1 cellular context compared by ENCODE assay signal in the genomic region with DNA sequence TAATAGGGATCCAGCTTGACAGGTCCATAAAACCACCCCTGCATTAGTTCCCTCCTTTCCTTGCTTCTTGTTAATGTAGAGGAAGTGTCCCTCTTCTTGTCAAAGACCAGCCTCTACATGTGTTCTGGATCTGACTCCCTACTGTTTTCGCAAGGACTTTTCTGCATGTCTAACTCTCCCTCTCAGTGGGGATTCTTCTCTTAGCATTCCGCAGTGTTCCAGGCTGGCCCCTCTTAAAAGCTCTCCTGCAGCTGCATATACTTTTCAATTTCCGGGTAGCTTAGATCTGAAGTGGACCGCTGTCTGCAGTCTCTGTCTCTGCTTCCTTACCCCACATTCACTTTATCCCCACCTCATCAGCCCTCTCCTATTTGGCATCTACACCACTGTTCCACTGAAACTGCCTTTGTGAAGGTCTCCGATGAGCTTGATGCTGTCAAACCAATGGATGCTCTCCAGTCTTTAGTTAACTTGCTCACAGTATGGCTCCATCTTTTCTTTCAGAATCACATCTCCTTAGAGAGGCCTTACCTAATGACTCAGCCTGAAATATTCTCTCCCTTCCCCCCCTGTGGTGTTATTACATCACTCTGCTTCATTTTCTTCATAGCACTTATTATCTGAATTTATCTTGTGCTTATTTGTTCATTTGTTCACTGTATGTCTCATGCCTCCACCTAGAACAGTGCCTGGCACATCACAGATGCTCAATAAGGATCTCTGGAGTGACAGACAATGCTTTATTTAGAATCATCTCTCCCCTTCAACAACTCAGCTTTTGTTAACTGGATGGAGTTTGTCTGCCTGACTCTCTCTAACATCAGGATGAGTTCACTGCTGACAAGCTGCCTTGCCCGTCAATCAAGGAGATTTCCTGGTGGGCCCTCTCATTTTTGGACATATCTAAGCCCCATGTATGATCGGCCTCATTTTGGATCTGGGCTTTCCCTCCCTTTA.
A peak's percentile ranks its signal among the peaks of the same experiment; 100 is the strongest.
TF ChIP-seq lines count a peak whose summit lies in the region.

No MANE protein-coding gene starts in this region.

TF ChIP-seq in K562, 482 proteins besides CTCF, POLR2A, EP300 and RAD21 (continued from another document):
- peak; percentile 49; the same call in 1 of the 2 replicates for TF ChIP-seq ZNF316 (IDR thresholded peaks at IDR 0.05)
- TF ChIP-seq SMARCE1 (IDR thresholded peaks at IDR 0.05): 0 out of 2 replicates have a peak, but pooled peaks have one; percentile 17
- TF ChIP-seq, protein P1, sequence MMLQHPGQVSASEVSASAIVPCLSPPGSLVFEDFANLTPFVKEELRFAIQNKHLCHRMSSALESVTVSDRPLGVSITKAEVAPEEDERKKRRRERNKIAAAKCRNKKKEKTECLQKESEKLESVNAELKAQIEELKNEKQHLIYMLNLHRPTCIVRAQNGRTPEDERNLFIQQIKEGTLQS (IDR thresholded peaks at IDR 0.05): peak; percentile 94
- TF ChIP-seq, protein P1 (CRISPR knock-in tag; conservative IDR thresholded peaks at IDR 0.05): no peak
- no peak for TF ChIP-seq GTF2F1 (IDR thresholded peaks at IDR 0.05; ENCODE audit: low read depth, low read length)
- peak; percentile 79 for TF ChIP-seq CTBP1 (IDR thresholded peaks at IDR 0.05; ENCODE audit: borderline replicate concordance)
- 0 out of 4 replicates have a peak, but pooled peaks of 1 of the 2 experiments have one; percentile 48 for TF ChIP-seq FOXK2 (conservative IDR thresholded peaks at IDR 0.05 in 1 of 2, IDR thresholded peaks at IDR 0.05 in 1 of 2; ENCODE audit: low read depth in 2 of 2)
- TF ChIP-seq ZNF212 (CRISPR knock-in tag; IDR thresholded peaks at IDR 0.05): no peak
- peak; percentile 52; the same call in 1 of the 2 replicates for TF ChIP-seq C11orf30 (IDR thresholded peaks at IDR 0.05; ENCODE audit: low read depth)
- TF ChIP-seq MYBL2 (IDR thresholded peaks at IDR 0.05; ENCODE audit: low read depth): no peak
- no peak for TF ChIP-seq MYBL2 (CRISPR knock-in tag; IDR thresholded peaks at IDR 0.05; ENCODE audit: borderline replicate concordance)
- no peak for TF ChIP-seq CBFA2T3 (IDR thresholded peaks at IDR 0.05)
- no peak for TF ChIP-seq TCF7L2 (IDR thresholded peaks at IDR 0.05; ENCODE audit: low read depth, low read length)
- no peak for TF ChIP-seq U2AF2 (optimal IDR thresholded peaks at IDR 0.05; ENCODE audit: low read depth, low read length)
- TF ChIP-seq FOSL1 (tag; conservative IDR thresholded peaks at IDR 0.05): peak; percentile 64
- TF ChIP-seq, protein P2, sequence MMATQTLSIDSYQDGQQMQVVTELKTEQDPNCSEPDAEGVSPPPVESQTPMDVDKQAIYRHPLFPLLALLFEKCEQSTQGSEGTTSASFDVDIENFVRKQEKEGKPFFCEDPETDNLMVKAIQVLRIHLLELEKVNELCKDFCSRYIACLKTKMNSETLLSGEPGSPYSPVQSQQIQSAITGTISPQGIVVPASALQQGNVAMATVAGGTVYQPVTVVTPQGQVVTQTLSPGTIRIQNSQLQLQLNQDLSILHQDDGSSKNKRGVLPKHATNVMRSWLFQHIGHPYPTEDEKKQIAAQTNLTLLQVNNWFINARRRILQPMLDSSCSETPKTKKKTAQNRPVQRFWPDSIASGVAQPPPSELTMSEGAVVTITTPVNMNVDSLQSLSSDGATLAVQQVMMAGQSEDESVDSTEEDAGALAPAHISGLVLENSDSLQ (IDR thresholded peaks at IDR 0.05): peak; percentile 89
- TF ChIP-seq, protein P3, sequence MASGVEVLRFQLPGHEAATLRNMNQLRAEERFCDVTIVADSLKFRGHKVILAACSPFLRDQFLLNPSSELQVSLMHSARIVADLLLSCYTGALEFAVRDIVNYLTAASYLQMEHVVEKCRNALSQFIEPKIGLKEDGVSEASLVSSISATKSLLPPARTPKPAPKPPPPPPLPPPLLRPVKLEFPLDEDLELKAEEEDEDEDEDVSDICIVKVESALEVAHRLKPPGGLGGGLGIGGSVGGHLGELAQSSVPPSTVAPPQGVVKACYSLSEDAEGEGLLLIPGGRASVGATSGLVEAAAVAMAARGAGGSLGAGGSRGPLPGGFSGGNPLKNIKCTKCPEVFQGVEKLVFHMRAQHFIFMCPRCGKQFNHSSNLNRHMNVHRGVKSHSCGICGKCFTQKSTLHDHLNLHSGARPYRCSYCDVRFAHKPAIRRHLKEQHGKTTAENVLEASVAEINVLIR (CRISPR knock-in tag; IDR thresholded peaks at IDR 0.05): no peak
- TF ChIP-seq, protein P4, sequence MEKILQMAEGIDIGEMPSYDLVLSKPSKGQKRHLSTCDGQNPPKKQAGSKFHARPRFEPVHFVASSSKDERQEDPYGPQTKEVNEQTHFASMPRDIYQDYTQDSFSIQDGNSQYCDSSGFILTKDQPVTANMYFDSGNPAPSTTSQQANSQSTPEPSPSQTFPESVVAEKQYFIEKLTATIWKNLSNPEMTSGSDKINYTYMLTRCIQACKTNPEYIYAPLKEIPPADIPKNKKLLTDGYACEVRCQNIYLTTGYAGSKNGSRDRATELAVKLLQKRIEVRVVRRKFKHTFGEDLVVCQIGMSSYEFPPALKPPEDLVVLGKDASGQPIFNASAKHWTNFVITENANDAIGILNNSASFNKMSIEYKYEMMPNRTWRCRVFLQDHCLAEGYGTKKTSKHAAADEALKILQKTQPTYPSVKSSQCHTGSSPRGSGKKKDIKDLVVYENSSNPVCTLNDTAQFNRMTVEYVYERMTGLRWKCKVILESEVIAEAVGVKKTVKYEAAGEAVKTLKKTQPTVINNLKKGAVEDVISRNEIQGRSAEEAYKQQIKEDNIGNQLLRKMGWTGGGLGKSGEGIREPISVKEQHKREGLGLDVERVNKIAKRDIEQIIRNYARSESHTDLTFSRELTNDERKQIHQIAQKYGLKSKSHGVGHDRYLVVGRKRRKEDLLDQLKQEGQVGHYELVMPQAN (IDR thresholded peaks at IDR 0.05; ENCODE audit: borderline replicate concordance): no peak
- peak; percentile 76 for TF ChIP-seq ATF7 (IDR thresholded peaks at IDR 0.05)
